In genomic region chr5:40033411-40033810, GRCh38 we compare ENCODE assay signal across 11 cellular contexts.
A peak's percentile ranks its signal among the peaks of the same experiment; 100 is the strongest.
DNase-seq lines count a peak whose midpoint lies in the region; ATAC-seq, FAIRE-seq and TF ChIP-seq lines count a peak whose summit lies in the region.
"Had no signal": no experiment of that assay in that cellular context is flagged by ENCODE, and none has a peak within 500 bp of the region (broad histone marks: within the 10 kb centered on the region; RNA-seq: fewer than 3 reads in every experiment).

No MANE protein-coding gene starts in this region.

- no peak overlapping the region for H3K56ac ChIP-seq in H9 (ENCODE audit: insufficient read length, low read depth, low read length)

- in situ Hi-C loops in GM23248 (cut with MboI): no loop called here

- no peak overlapping the region for H3K4ac ChIP-seq in H9 (ENCODE audit: low read depth, low read length)

- no peaks in the 10 kb centered on the region for H3K9me2 ChIP-seq in GM23248 (ENCODE audit: insufficient read depth)

- H3K4me1 ChIP-seq in H9 (ENCODE audit: insufficient read depth, low read length): no peaks in the 10 kb centered on the region
- H3K4me1 ChIP-seq in GM23248 (ENCODE audit: insufficient read depth): no peaks in the 10 kb centered on the region
- H3K4me1 ChIP-seq in kidney (ENCODE audit: control insufficient read depth in 1 of 2, insufficient read depth in 1 of 2, low read depth in 1 of 2, low read length in 2 of 2): no peaks in the 10 kb centered on the region

- H2AK5ac ChIP-seq in H9 (ENCODE audit: insufficient read length, low read length): no peak overlapping the region

- no peak overlapping the region for H3K9ac ChIP-seq in H9 (ENCODE audit: extremely low read depth, insufficient read length, low read length)
- no peak overlapping the region for H3K9ac ChIP-seq in GM23248
- H3K9ac ChIP-seq in kidney (ENCODE audit: low read length in 2 of 2): no peak overlapping the region

- H2AFZ ChIP-seq in H9 (ENCODE audit: low read length) (no peak overlapping the region), GM23248 (no peak overlapping the region)

- H3K4me2 ChIP-seq in H9 (ENCODE audit: insufficient read depth, insufficient read length, low read length) (no peak overlapping the region), GM23248 (ENCODE audit: unreplicated experiment) (no peak overlapping the region)

- H3T11ph ChIP-seq in H9 (ENCODE audit: low read length): no peak overlapping the region

- H3K79me2 ChIP-seq in H9 (ENCODE audit: insufficient read depth, low read length) (no peaks in the 10 kb centered on the region), GM23248 (ENCODE audit: insufficient read depth) (no peaks in the 10 kb centered on the region)

- H2BK20ac ChIP-seq in H9 (ENCODE audit: low read depth, low read length, poor library complexity, severe bottlenecking): no peak overlapping the region

- H3K27me3 Mint-ChIP-seq in H9 (ENCODE audit: low read depth): no peaks in the 10 kb centered on the region
- no peaks in the 10 kb centered on the region for H3K27me3 Mint-ChIP-seq in effector memory CD8-positive, alpha-beta T cell
- H3K27me3 Mint-ChIP-seq in MCF 10A (ENCODE audit: insufficient read depth, unreplicated experiment): no peaks in the 10 kb centered on the region

- no peaks in the 10 kb centered on the region for H3K79me1 ChIP-seq in H9 (ENCODE audit: insufficient read depth, low read depth, low read length, poor library complexity, severe bottlenecking)

- BruUV-seq in MCF 10A (replicated peaks; lab: Mats Ljungman, UMichigan): no TSS peak

- no peak overlapping the region for H2BK120ac ChIP-seq in H9 (ENCODE audit: low read depth, low read length, poor library complexity, severe bottlenecking)

- H3F3A ChIP-seq in GM23248 (ENCODE audit: insufficient read depth): no peaks in the 10 kb centered on the region

- no peaks in the 10 kb centered on the region for H3K4me1 Mint-ChIP-seq in H9
- no peaks in the 10 kb centered on the region for H3K4me1 Mint-ChIP-seq in effector memory CD8-positive, alpha-beta T cell (ENCODE audit: low read depth in 2 of 2)
- H3K4me1 Mint-ChIP-seq in MCF 10A (ENCODE audit: insufficient read depth, unreplicated experiment): no peaks in the 10 kb centered on the region

- H4K5ac ChIP-seq in H9 (ENCODE audit: insufficient read length, low read depth, low read length): no peak overlapping the region

- H3K4me3 ChIP-seq in coronary artery: no peak overlapping the region
- H3K4me3 ChIP-seq in GM23248: no peak overlapping the region
- no peak overlapping the region for H3K4me3 ChIP-seq in kidney (ENCODE audit: low read length in 2 of 2)

- no peak overlapping the region for H3K4me3 Mint-ChIP-seq in H9
- no peak overlapping the region for H3K4me3 Mint-ChIP-seq in effector memory CD8-positive, alpha-beta T cell
- H3K4me3 Mint-ChIP-seq in MCF 10A (ENCODE audit: unreplicated experiment): no peak overlapping the region

- H3K36me3 Mint-ChIP-seq in H9 (ENCODE audit: insufficient read depth in 1 of 3, low read depth in 3 of 3) (no peaks in the 10 kb centered on the region), MCF 10A (ENCODE audit: insufficient read depth, unreplicated experiment) (no peaks in the 10 kb centered on the region)
- H3K36me3 Mint-ChIP-seq in effector memory CD8-positive, alpha-beta T cell (ENCODE audit: insufficient read depth): no peaks in the 10 kb centered on the region

- H4K8ac ChIP-seq in H9 (replicated peaks; ENCODE audit: insufficient read length, low read depth, low read length): no peak overlapping the region

- H4K91ac ChIP-seq in H9 (ENCODE audit: insufficient read length, low read depth, low read length): no peak overlapping the region

- intact Hi-C loops in MCF 10A (cut with micrococcal nuclease) (no loop called here), kidney (cut with DNase I) (no loop called here)

- no peak overlapping the region for H3K27ac Mint-ChIP-seq in H9
- H3K27ac Mint-ChIP-seq in effector memory CD8-positive, alpha-beta T cell: no peak overlapping the region
- H3K27ac Mint-ChIP-seq in MCF 10A (ENCODE audit: low read depth, unreplicated experiment): no peak overlapping the region

- H4K20me1 ChIP-seq in H9 (ENCODE audit: control insufficient read depth, insufficient read depth, insufficient read length) (no peaks in the 10 kb centered on the region), GM23248 (ENCODE audit: insufficient read depth) (no peaks in the 10 kb centered on the region)

- no peak overlapping the region for H3K18ac ChIP-seq in H9 (ENCODE audit: insufficient read length, low read depth, low read length)

- H3K9me3 ChIP-seq in H9 (ENCODE audit: control insufficient read depth, low read depth, low read length): no peaks in the 10 kb centered on the region
- no peaks in the 10 kb centered on the region for H3K9me3 ChIP-seq in GM23248 (ENCODE audit: low read depth)
- no peaks in the 10 kb centered on the region for H3K9me3 ChIP-seq in kidney (ENCODE audit: control insufficient read depth in 1 of 2, low read length in 2 of 2)

- no peak overlapping the region for H2BK15ac ChIP-seq in H9 (ENCODE audit: low read depth, low read length)

- DNase-seq in H9 (no peak), LHCN-M2 (ENCODE audit: low read depth) (peak; percentile 84), MCF 10A (ENCODE audit: unreplicated experiment) (no peak), coronary artery (ENCODE audit: low spot score) (no peak), GM23248 (no peak), kidney (no peak)
- no peak for DNase-seq in effector memory CD8-positive, alpha-beta T cell
- DNase-seq: hippocampal formation; posterior cingulate gyrus; stimulated activated naive CD4-positive, alpha-beta T cell treated with Interleukin-2 at 50 U/mL for 16 hours had no signal

- no peak overlapping the region for H2BK5ac ChIP-seq in H9 (ENCODE audit: insufficient read length, low read length)

- CTCF ChIA-PET in MCF 10A (lab: Yijun Ruan, JAX): no interaction called here

- no peak for FAIRE-seq in kidney (lab: Jason Lieb, UNC)

- WGBS in H9 (ENCODE audit: extremely low coverage, insufficient read length, low lambda C conversion rate): no CpG with 5 or more reads among the region's 3 CpGs
- 52 to 54% methylated on average over 3 of the region's 3 CpGs for WGBS in GM23248 (ENCODE audit: low coverage in 1 of 2, low lambda C conversion rate in 2 of 2, missing lambda C conversion rate in 2 of 2), 2 experiments

- ATAC-seq in GM18858 (IDR thresholded peaks at IDR 0.05; ENCODE audit: unreplicated experiment): peak; percentile 82
- ATAC-seq in effector memory CD8-positive, alpha-beta T cell (replicated peaks): peak; percentile 81

- H2BK12ac ChIP-seq in H9 (ENCODE audit: insufficient read length, low read depth, low read length): no peak overlapping the region

- TF ChIP-seq CTCF in H9 (conservative IDR thresholded peaks at IDR 0.05) (no peak), MCF 10A (IDR thresholded peaks at IDR 0.05; ENCODE audit: unreplicated experiment) (no peak), coronary artery (IDR thresholded peaks at IDR 0.05) (no peak), kidney (IDR thresholded peaks at IDR 0.05; ENCODE audit: borderline replicate concordance, extremely low read depth, insufficient read depth) (no peak)

- H3K36me3 ChIP-seq in GM23248 (ENCODE audit: low read depth): no peaks in the 10 kb centered on the region
- H3K36me3 ChIP-seq in kidney (ENCODE audit: control insufficient read depth in 1 of 2, insufficient read depth in 2 of 2, low read length in 2 of 2): no peaks in the 10 kb centered on the region

- no peak overlapping the region for H3K27ac ChIP-seq in H9 (ENCODE audit: insufficient read length, low read depth, low read length)
- no peak overlapping the region for H3K27ac ChIP-seq in coronary artery
- no peak overlapping the region for H3K27ac ChIP-seq in GM23248
- no peak overlapping the region for H3K27ac ChIP-seq in kidney (ENCODE audit: low read depth in 2 of 2, low read length in 2 of 2)

- H3K9me3 Mint-ChIP-seq in H9 (no peaks in the 10 kb centered on the region), MCF 10A (ENCODE audit: unreplicated experiment) (no peaks in the 10 kb centered on the region)
- no peaks in the 10 kb centered on the region for H3K9me3 Mint-ChIP-seq in effector memory CD8-positive, alpha-beta T cell

- no peak overlapping the region for H3K14ac ChIP-seq in H9 (ENCODE audit: insufficient read depth, low read length)

- no peaks in the 10 kb centered on the region for H3K23me2 ChIP-seq in H9 (ENCODE audit: insufficient read length, low read depth, low read length, poor library complexity, severe bottlenecking)

- H3K23ac ChIP-seq in H9 (ENCODE audit: insufficient read length, low read depth, low read length): peak overlapping the region; percentile 91

- POLR2A ChIA-PET in MCF 10A (lab: Yijun Ruan, JAX): no interaction called here

- H3K27me3 ChIP-seq in H9 (ENCODE audit: insufficient read depth, low read length) (no peaks in the 10 kb centered on the region), GM23248 (replicated peaks; ENCODE audit: insufficient read depth) (0 out of 2 replicates have a peak, but pooled peaks cover 5% of the 10 kb centered on the region)
